Comparison of ENCODE assay signal across 14 cellular contexts in the genomic region with DNA sequence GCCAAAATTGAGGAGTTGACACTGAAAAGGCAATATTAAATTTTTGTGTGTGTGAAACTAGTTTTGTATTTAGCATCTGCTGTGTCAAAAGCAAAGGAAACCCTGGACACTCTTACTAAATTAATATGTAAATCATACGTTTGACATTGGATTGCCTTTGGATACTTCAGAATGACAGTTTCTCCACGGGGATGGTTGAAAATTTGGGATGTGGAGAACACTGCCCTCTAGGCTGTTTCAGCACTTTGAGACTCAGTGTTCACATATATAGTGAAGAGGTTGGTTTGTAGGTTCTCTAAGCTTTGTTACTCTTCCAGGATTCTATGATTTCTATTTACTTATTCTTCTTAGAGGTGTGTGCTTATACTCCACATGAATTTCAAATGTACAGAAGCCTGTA. TPM values are rescaled to one million over a fixed set of nuclear protein-coding genes. Genes with fewer than 3 reads are reported as not detected.
DNase-seq lines count a peak whose midpoint lies in the region; ATAC-seq and TF ChIP-seq lines count a peak whose summit lies in the region.
"Had no signal": no experiment of that assay in that cellular context is flagged by ENCODE, and none has a peak within 500 bp of the region (broad histone marks: within the 10 kb centered on the region; RNA-seq: fewer than 3 reads in every experiment).

No MANE protein-coding gene starts in this region.

- intact Hi-C loops in gastrocnemius medialis (cut with DNase I; ENCODE audit: low total_unique reads) (no loop called here), mucosa of descending colon (cut with DNase I, micrococcal nuclease) (loop anchor here in 1 of 2 donors (5.0 kb wide), 1 partner anchor 209 kb away; no protein-coding TSS in a partner anchor)

- H3K79me2 ChIP-seq in OCI-LY1 (ENCODE audit: insufficient read depth, low read length), result no peaks in the 10 kb centered on the region

- no peak for TF ChIP-seq POLR2A in gastrocnemius medialis (IDR thresholded peaks at IDR 0.05)

- H3K27me3 ChIP-seq in OCI-LY1 (ENCODE audit: insufficient read depth, low read length), result no peaks in the 10 kb centered on the region
- no peaks in the 10 kb centered on the region for H3K27me3 ChIP-seq in endocrine pancreas (ENCODE audit: control insufficient read depth, insufficient read depth, low read length)
- H3K27me3 ChIP-seq in gastrocnemius medialis, result peaks cover 23 to 26% (median 23%) of the 10 kb centered on the region in 3 donors

- no peak overlapping the region for H3K4me2 ChIP-seq in OCI-LY1 (ENCODE audit: low read length)

- H3K4me1 ChIP-seq in OCI-LY1 (ENCODE audit: insufficient read depth, low read length, severe bottlenecking) (peaks cover 40% of the 10 kb centered on the region), endocrine pancreas (ENCODE audit: control insufficient read depth, insufficient read depth, low read length) (peaks cover 10% of the 10 kb centered on the region), gastrocnemius medialis (no peaks in the 10 kb centered on the region), mucosa of descending colon (ENCODE audit: low read depth) (peaks cover 6% of the 10 kb centered on the region)

- H3K36me3 ChIP-seq in OCI-LY1 (ENCODE audit: insufficient read depth, low read length) (no peaks in the 10 kb centered on the region), endocrine pancreas (ENCODE audit: control insufficient read depth, insufficient read depth, low read length) (no peaks in the 10 kb centered on the region), gastrocnemius medialis (no peaks in the 10 kb centered on the region), mucosa of descending colon (ENCODE audit: low read depth) (no peaks in the 10 kb centered on the region)
- H3K36me3 ChIP-seq: esophagus muscularis mucosa, right atrium auricular region had no signal

- H3K4me3 ChIP-seq in OCI-LY1 (ENCODE audit: low read depth, low read length, poor library complexity, severe bottlenecking) (no peak overlapping the region), endocrine pancreas (ENCODE audit: control insufficient read depth, insufficient read depth, low read length) (peak overlapping the region; percentile 98), gastrocnemius medialis (no peak overlapping the region), mucosa of descending colon (no peak overlapping the region)
- H3K4me3 ChIP-seq: esophagus muscularis mucosa, right atrium auricular region had no signal

- no peak overlapping the region for H3K27ac ChIP-seq in OCI-LY1 (ENCODE audit: low read depth, low read length, poor library complexity, severe bottlenecking)
- H3K27ac ChIP-seq in gastrocnemius medialis, result no peak overlapping the region
- H3K27ac ChIP-seq: esophagus muscularis mucosa, right atrium auricular region had no signal

- no peaks in the 10 kb centered on the region for H3K9me2 ChIP-seq in OCI-LY1 (ENCODE audit: low read depth, low read length)

- no peak overlapping the region for H2AFZ ChIP-seq in OCI-LY1 (ENCODE audit: low read length)

- ATAC-seq in gastrocnemius medialis (no peak), GM21786 (IDR thresholded peaks at IDR 0.05; ENCODE audit: unreplicated experiment) (no peak), mucosa of descending colon (no peak)
- ATAC-seq: activated CD8-positive, alpha-beta T cell treated with anti-CD3 and anti-CD28 coated beads, Interleukin-2, amount 10 ng/mL, durations not matched to agents 7 days and 5 days had no signal

- H3K9me3 ChIP-seq in OCI-LY1 (ENCODE audit: low read length) (no peaks in the 10 kb centered on the region), endocrine pancreas (ENCODE audit: control insufficient read depth, low read length) (no peaks in the 10 kb centered on the region), gastrocnemius medialis (no peaks in the 10 kb centered on the region), mucosa of descending colon (no peaks in the 10 kb centered on the region)
- H3K9me3 ChIP-seq: esophagus muscularis mucosa, right atrium auricular region had no signal

- in situ Hi-C loops in gastrocnemius medialis (cut with MboI; ENCODE audit: low sequenced_read_pairs in 4 of 4), result loop anchor here in 2 of 4 donors (5.0 to 25.0 kb wide), 3 partner anchors 212 to 1594 kb away; no protein-coding TSS in a partner anchor

- 0 out of 2 replicates have a peak, but pooled peaks cover 3% of the 10 kb centered on the region for H3F3A ChIP-seq in OCI-LY1 (ENCODE audit: insufficient read depth, low read length)

- H3K9ac ChIP-seq in OCI-LY1 (ENCODE audit: low read length) (no peak overlapping the region), endocrine pancreas (ENCODE audit: control insufficient read depth, insufficient read depth, low read length) (no peak overlapping the region)

- TF ChIP-seq CTCF in OCI-LY1 (IDR thresholded peaks at IDR 0.05; ENCODE audit: low read length), result peak; percentile 36; the same call in 1 of the 2 replicates
- no peak for TF ChIP-seq CTCF in gastrocnemius medialis (IDR thresholded peaks at IDR 0.05 in 4 of 5, conservative IDR thresholded peaks at IDR 0.05 in 1 of 5)
- no peak for TF ChIP-seq CTCF in mucosa of descending colon (IDR thresholded peaks at IDR 0.05)

- DNase-seq in NCI-H1105 (lab: John Stamatoyannopoulos, UW) (peak; percentile 2), NCI-H1105 treated with DMSO at 0.1 percent for 48 hours (lab: John Stamatoyannopoulos, UW) (no peak), occipital lobe (lab: John Stamatoyannopoulos, UW) (peak; percentile 2), gastrocnemius medialis (no peak), mucosa of descending colon (no peak)
- DNase-seq: activated CD8-positive, alpha-beta T cell treated with anti-CD3 and anti-CD28 coated beads, Interleukin-2, amount 10 ng/mL, durations not matched to agents 7 days and 5 days; amniotic stem cell; MV-4-11; SIG-M5 had no signal

- H4K20me1 ChIP-seq in OCI-LY1 (ENCODE audit: insufficient read depth, low read length), result no peaks in the 10 kb centered on the region

RNA-seq across cellular contexts. Expression of a gene that starts 3.0 kb away (rescaled TPM):
- total RNA-seq in occipital lobe, result 377 TPM
- total RNA-seq in gastrocnemius medialis, result under 1 TPM in 1 of 4 donors, not detected in 3; 0.07 TPM
- 1 to 10 TPM; 1.3 to 2.1 (median 1.4) TPM for total RNA-seq in mucosa of descending colon
- total RNA-seq: activated CD8-positive, alpha-beta T cell treated with anti-CD3 and anti-CD28 coated beads, Interleukin-2, amount 10 ng/mL, durations not matched to agents 7 days and 5 days had no signal

Comparison
In these comparisons a context has a peak if more than half of its experiments do, and no peak if none do; other contexts are left out.
1. DNase-seq: peak in NCI-H1105 (single experiment) and occipital lobe (single experiment); none in NCI-H1105 treated with DMSO at 0.1 percent for 48 hours (single experiment), gastrocnemius medialis (0 of 2) and mucosa of descending colon (0 of 3).
2. RNA of a gene that starts 3.0 kb away (total RNA-seq): 377 TPM in occipital lobe (single experiment); 1.3 to 2.1 TPM in mucosa of descending colon and 0.07 TPM in gastrocnemius medialis; every median in the first group is over 100 times any median in the second.